2 cellular contexts compared by ENCODE assay signal in the genomic region with DNA sequence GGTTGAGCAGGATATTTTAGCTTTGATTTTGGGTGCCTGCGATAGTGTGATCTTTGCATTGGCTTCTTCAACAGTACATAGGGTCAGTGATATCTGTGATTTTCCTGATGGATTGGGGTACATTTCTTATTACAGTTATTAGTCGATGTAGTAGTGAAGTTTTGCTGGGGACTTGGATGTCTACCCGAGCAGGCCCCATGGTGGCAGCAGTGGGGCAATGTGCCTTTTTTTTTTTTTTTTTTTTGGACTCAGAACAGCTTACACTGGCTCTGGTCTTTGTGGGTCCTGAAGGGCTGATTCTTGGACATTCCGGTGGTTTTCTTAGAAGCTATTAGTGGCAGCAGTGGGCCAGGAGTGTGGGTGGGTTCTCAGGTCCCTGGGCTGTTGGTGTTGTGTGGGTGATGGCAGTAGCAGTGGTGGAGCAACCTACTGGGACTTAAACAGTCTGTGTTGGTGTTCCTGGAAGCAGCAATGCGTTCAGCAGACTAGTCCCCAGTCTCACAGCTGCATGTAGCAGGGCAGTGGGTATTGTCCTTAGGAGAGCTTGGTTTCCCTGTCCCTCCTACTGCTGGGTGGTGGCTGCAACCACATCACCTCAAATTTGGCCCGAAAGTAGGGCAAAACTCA.
TF ChIP-seq lines count a peak whose summit lies in the region.

No MANE protein-coding gene starts in this region.

TF ChIP-seq in SK-N-SH, 30 proteins besides CTCF, POLR2A, EP300 and RAD21:
- no peak for TF ChIP-seq EZH2phosphoT487 (IDR thresholded peaks at IDR 0.05; ENCODE audit: borderline replicate concordance, low read depth)

TF ChIP-seq in SK-N-SH treated with all-trans-retinoic acid at 6 μM for 48 hours, 23 proteins besides CTCF, POLR2A, EP300 and RAD21 (continued from another document):
- no peak for TF ChIP-seq ISL1 (CRISPR knock-in tag; IDR thresholded peaks at IDR 0.05)
- TF ChIP-seq ZC3H10 (CRISPR knock-in tag; IDR thresholded peaks at IDR 0.05), result no peak
- no peak for TF ChIP-seq ZNF70 (CRISPR knock-in tag; IDR thresholded peaks at IDR 0.05)
- TF ChIP-seq GLIS3 (CRISPR knock-in tag; IDR thresholded peaks at IDR 0.05), result no peak
